20 cellular contexts compared by ENCODE assay signal in the genomic region with DNA sequence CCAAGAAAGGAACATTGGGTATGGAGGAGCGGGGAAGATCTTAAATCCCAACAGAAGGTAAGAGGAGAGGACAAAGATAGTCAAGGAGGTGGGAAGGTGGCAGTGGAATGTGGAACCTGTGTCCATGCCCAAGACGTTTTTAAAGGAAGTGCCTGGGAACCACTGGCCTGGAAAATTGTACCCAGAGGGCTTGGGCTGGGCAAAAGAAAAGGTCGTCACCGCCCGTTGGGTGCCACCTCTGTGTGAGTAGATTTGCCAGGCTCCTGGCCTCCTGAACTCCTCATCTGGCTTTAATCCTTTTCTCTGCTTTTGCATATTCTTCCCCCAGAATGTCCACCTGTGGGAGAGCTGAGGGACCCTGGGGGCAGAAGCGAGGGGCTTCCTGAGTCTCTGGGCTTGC. TPM values are rescaled to one million over a fixed set of nuclear protein-coding genes. Genes with fewer than 3 reads are reported as not detected.
"Had no signal": no experiment of that assay in that cellular context is flagged by ENCODE, and none has a peak within 500 bp of the region (broad histone marks: within the 10 kb centered on the region; RNA-seq: fewer than 3 reads in every experiment).

No MANE protein-coding gene starts in this region.

- H3K36me3 Mint-ChIP-seq: activated naive CD8-positive, alpha-beta T cell; naive thymus-derived CD4-positive, alpha-beta T cell had no signal

- H3K27ac ChIP-seq: uterus had no signal

- H3K4me3 ChIP-seq: coronary artery, heart right ventricle, uterus had no signal

- H3K36me3 ChIP-seq: uterus had no signal

- H3K27me3 ChIP-seq: heart right ventricle, uterus had no signal

- DNase-seq: activated CD4-positive, alpha-beta T cell treated with anti-CD3 and anti-CD28 coated beads for 48 hours; activated CD8-positive, alpha-beta memory T cell treated with anti-CD3 and anti-CD28 coated beads, Interleukin-2, amount 50 U/mL, for 48 hours; activated gamma-delta T cell treated with Interleukin-2 at 50 U/mL for 16 hours; amniotic stem cell; central memory CD4-positive, alpha-beta T cell; effector CD8-positive, alpha-beta T cell; foreskin melanocyte; heart right ventricle; left colon; naive thymus-derived CD4-positive, alpha-beta T cell; nucleus accumbens; stimulated activated CD4-positive, alpha-beta T cell treated with anti-CD3 and anti-CD28 coated beads, Interleukin-12 subunit alpha, Interleukin-12 subunit beta, amount 100 ng/mL, for 4 hours; stimulated activated CD4-positive, alpha-beta T cell treated with anti-CD3 and anti-CD28 coated beads, Interleukin-2, amount 100 ng/mL, for 24 hours; T-helper 2 cell; uterus had no signal

- H3K9me3 ChIP-seq: heart right ventricle, uterus had no signal

- H3K27me3 Mint-ChIP-seq: activated naive CD8-positive, alpha-beta T cell; naive thymus-derived CD4-positive, alpha-beta T cell; stimulated activated memory B cell treated with anti-CD40 and anti-IgM and Interleukin-4, amounts not matched to agents 10 μg/mL and 1 μg/mL and 100 μg/mL, for 72 hours had no signal

- H3K9me3 Mint-ChIP-seq: naive thymus-derived CD4-positive, alpha-beta T cell; stimulated activated memory B cell treated with anti-CD40 and anti-IgM and Interleukin-4, amounts not matched to agents 10 μg/mL and 1 μg/mL and 100 μg/mL, for 72 hours had no signal

- ATAC-seq: heart right ventricle; left colon; naive thymus-derived CD4-positive, alpha-beta T cell; sciatic nerve; stimulated activated memory B cell treated with anti-CD40 and anti-IgM and Interleukin-4, amounts not matched to agents 10 μg/mL and 1 μg/mL and 100 μg/mL, for 72 hours had no signal

- H3K27ac Mint-ChIP-seq: activated naive CD8-positive, alpha-beta T cell; brain; naive thymus-derived CD4-positive, alpha-beta T cell; stimulated activated memory B cell treated with anti-CD40 and anti-IgM and Interleukin-4, amounts not matched to agents 10 μg/mL and 1 μg/mL and 100 μg/mL, for 72 hours had no signal

- H3K4me3 Mint-ChIP-seq: activated naive CD8-positive, alpha-beta T cell; brain; naive thymus-derived CD4-positive, alpha-beta T cell; stimulated activated memory B cell treated with anti-CD40 and anti-IgM and Interleukin-4, amounts not matched to agents 10 μg/mL and 1 μg/mL and 100 μg/mL, for 72 hours had no signal

RNA-seq across cellular contexts. Expression of gene JDP2, which starts 32.6 kb away (rescaled TPM):
- polyA plus RNA-seq: naive thymus-derived CD4-positive, alpha-beta T cell had no signal
